21 cellular contexts compared by ENCODE assay signal in the genomic region with DNA sequence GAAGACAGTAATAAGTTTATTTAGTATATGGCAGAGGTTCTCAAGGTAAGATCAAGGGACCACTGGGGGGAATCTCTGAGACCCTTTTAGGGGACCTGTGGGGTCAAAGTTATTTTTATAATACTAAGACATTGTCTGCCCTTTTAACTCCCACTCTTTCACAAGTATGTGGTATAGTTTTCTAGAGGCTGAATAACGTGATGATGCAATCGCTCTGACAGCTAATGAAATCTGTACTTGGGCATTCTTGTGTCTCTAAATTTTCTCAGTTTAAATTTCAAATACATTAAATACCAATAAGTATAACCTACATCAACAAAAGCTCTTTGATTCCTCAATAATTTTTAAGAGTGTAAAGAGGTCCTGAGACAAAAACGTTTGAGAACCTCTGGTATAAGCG.
A peak's percentile ranks its signal among the peaks of the same experiment; 100 is the strongest.
DNase-seq lines count a peak whose midpoint lies in the region; ATAC-seq, FAIRE-seq and TF ChIP-seq lines count a peak whose summit lies in the region.
"Had no signal": no experiment of that assay in that cellular context is flagged by ENCODE, and none has a peak within 500 bp of the region (broad histone marks: within the 10 kb centered on the region; RNA-seq: fewer than 3 reads in every experiment).

No MANE protein-coding gene starts in this region.

- H3K4me2 ChIP-seq in HepG2 (ENCODE audit: low read depth, low read length), result no peak overlapping the region
- no peak overlapping the region for H3K4me2 ChIP-seq in fibroblast of lung (ENCODE audit: extremely low read depth, insufficient read depth, low read length)

- POLR2A ChIA-PET in HepG2 (lab: Yijun Ruan, JAX), result no interaction called here
- POLR2A ChIA-PET in activated CD4-positive, alpha-beta T cell treated with anti-CD3 and anti-CD28 coated beads, Interleukin-2, amount 10 ng/mL, durations not matched to agents 7 days and 5 days (lab: Charles Lee), result no interaction called here

- no peak for FAIRE-seq in HepG2 (lab: Jason Lieb, UNC)
- FAIRE-seq: D721Med had no signal

- ATAC-seq in HepG2 (no peak), right lobe of liver (no peak), HG02798 (IDR thresholded peaks at IDR 0.05; ENCODE audit: poor library complexity, unreplicated experiment) (no peak), GM21528 (IDR thresholded peaks at IDR 0.05; ENCODE audit: low FRiP score, unreplicated experiment) (no peak)
- ATAC-seq: body of pancreas; sciatic nerve; stimulated activated memory B cell treated with anti-CD40 and anti-IgM and Interleukin-4, amounts not matched to agents 10 μg/mL and 1 μg/mL and 100 μg/mL, for 72 hours had no signal

- TF ChIP-seq POLR2A in HepG2 (IDR thresholded peaks at IDR 0.05; ENCODE audit: insufficient read depth in 1 of 2, low read depth in 2 of 2, low read length in 2 of 2) (no peak), right lobe of liver (IDR thresholded peaks at IDR 0.05) (no peak)

- H3K9me3 ChIP-seq in HepG2 (ENCODE audit: low read length), result no peaks in the 10 kb centered on the region
- no peaks in the 10 kb centered on the region for H3K9me3 ChIP-seq in right lobe of liver
- no peaks in the 10 kb centered on the region for H3K9me3 ChIP-seq in fibroblast of lung (ENCODE audit: control insufficient read depth, insufficient read depth, low read depth, low read length)
- H3K9me3 ChIP-seq: body of pancreas had no signal

- H3K4me1 ChIP-seq in HepG2 (ENCODE audit: insufficient read depth, low read length), result no peaks in the 10 kb centered on the region
- peaks cover 0 to 4% (median 0%) of the 10 kb centered on the region in 4 donors for H3K4me1 ChIP-seq in right lobe of liver
- no peaks in the 10 kb centered on the region for H3K4me1 ChIP-seq in fibroblast of lung (ENCODE audit: control insufficient read depth, extremely low read depth, insufficient read depth, low read length)
- H3K4me1 ChIP-seq: body of pancreas had no signal

- intact Hi-C loops in HepG2 (cut with micrococcal nuclease; ENCODE audit: unreplicated experiment) (no loop called here), right lobe of liver (cut with DNase I) (no loop called here)

- TF ChIP-seq RAD21 in HepG2 (CRISPR knock-in tag; IDR thresholded peaks at IDR 0.05), result no peak

- H3K9ac ChIP-seq in HepG2 (ENCODE audit: insufficient read depth, low read depth, low read length) (no peak overlapping the region), fibroblast of lung (ENCODE audit: insufficient read depth, low read length) (no peak overlapping the region)

- no peaks in the 10 kb centered on the region for H3K27me3 ChIP-seq in HepG2 (ENCODE audit: control insufficient read depth in 1 of 2, insufficient read depth in 2 of 2, low read length in 2 of 2)
- no peaks in the 10 kb centered on the region for H3K27me3 ChIP-seq in right lobe of liver
- H3K27me3 ChIP-seq in fibroblast of lung (ENCODE audit: control insufficient read depth, insufficient read depth, low read length), result no peaks in the 10 kb centered on the region
- H3K27me3 ChIP-seq: body of pancreas had no signal

- no peaks in the 10 kb centered on the region for H3K27me3 Mint-ChIP-seq in activated CD4-positive, alpha-beta T cell treated with anti-CD3 and anti-CD28 coated beads, Interleukin-2, amount 10 ng/mL, durations not matched to agents 7 days and 5 days
- H3K27me3 Mint-ChIP-seq: stimulated activated memory B cell treated with anti-CD40 and anti-IgM and Interleukin-4, amounts not matched to agents 10 μg/mL and 1 μg/mL and 100 μg/mL, for 72 hours had no signal

- no TSS peak for BruUV-seq in HepG2 (replicated peaks; lab: Mats Ljungman, UMichigan)

- no peak overlapping the region for H3K27ac Mint-ChIP-seq in activated CD4-positive, alpha-beta T cell treated with anti-CD3 and anti-CD28 coated beads, Interleukin-2, amount 10 ng/mL, durations not matched to agents 7 days and 5 days
- H3K27ac Mint-ChIP-seq: immature natural killer cell, mesothelial cell of epicardium had no signal

- H3K27ac ChIP-seq in HepG2 (ENCODE audit: extremely low read length, insufficient read depth, low read length) (no peak overlapping the region), right lobe of liver (no peak overlapping the region), fibroblast of lung (ENCODE audit: insufficient read depth, low read length) (no peak overlapping the region)
- H3K27ac ChIP-seq: body of pancreas had no signal

- H4K20me1 ChIP-seq in HepG2 (ENCODE audit: insufficient read depth, low read length) (no peaks in the 10 kb centered on the region), fibroblast of lung (ENCODE audit: control insufficient read depth, extremely low read depth, insufficient read depth, low read length) (no peaks in the 10 kb centered on the region)

- CTCF ChIA-PET in HepG2 (lab: Yijun Ruan, JAX; ENCODE audit: low intra/inter-chr PET ratio, low total read pairs), result no interaction called here
- CTCF ChIA-PET in activated CD4-positive, alpha-beta T cell treated with anti-CD3 and anti-CD28 coated beads, Interleukin-2, amount 10 ng/mL, durations not matched to agents 7 days and 5 days (lab: Charles Lee), result interaction anchor here (0.7 kb wide), 2 partner anchors 237 to 586 kb away, joined by 3 to 4 read pairs; no protein-coding TSS in a partner anchor

- no peak for TF ChIP-seq CTCF in HepG2 (CRISPR knock-in tag; IDR thresholded peaks at IDR 0.05)
- no peak for TF ChIP-seq CTCF in right lobe of liver (IDR thresholded peaks at IDR 0.05)
- no peak for TF ChIP-seq CTCF in fibroblast of lung (conservative IDR thresholded peaks at IDR 0.05 in 1 of 2, IDR thresholded peaks at IDR 0.05 in 1 of 2; ENCODE audit: low read depth in 1 of 2, low read length in 2 of 2)

- H2AFZ ChIP-seq in HepG2 (ENCODE audit: low read length) (no peak overlapping the region), fibroblast of lung (ENCODE audit: low read length) (no peak overlapping the region)

- H3K4me3 Mint-ChIP-seq in activated CD4-positive, alpha-beta T cell treated with anti-CD3 and anti-CD28 coated beads, Interleukin-2, amount 10 ng/mL, durations not matched to agents 7 days and 5 days, result no peak overlapping the region
- H3K4me3 Mint-ChIP-seq: immature natural killer cell; mesothelial cell of epicardium; stimulated activated memory B cell treated with anti-CD40 and anti-IgM and Interleukin-4, amounts not matched to agents 10 μg/mL and 1 μg/mL and 100 μg/mL, for 72 hours had no signal

- H3K79me2 ChIP-seq in HepG2 (ENCODE audit: insufficient read depth, low read length), result no peaks in the 10 kb centered on the region
- H3K79me2 ChIP-seq in fibroblast of lung (ENCODE audit: control insufficient read depth, insufficient read depth, low read length), result no peaks in the 10 kb centered on the region

- H3K36me3 ChIP-seq in HepG2 (replicated peaks in 1 of 2; ENCODE audit: control insufficient read depth in 1 of 2, insufficient read depth in 2 of 2, low read length in 2 of 2), result peaks cover 3 to 32% of the 10 kb centered on the region in 2 experiments
- H3K36me3 ChIP-seq in right lobe of liver, result no peaks in the 10 kb centered on the region
- no peaks in the 10 kb centered on the region for H3K36me3 ChIP-seq in fibroblast of lung (ENCODE audit: control insufficient read depth, insufficient read depth, low read length)

- WGBS in HepG2 (ENCODE audit: low lambda C conversion rate), result 88% methylated on average over 4 of the region's 4 CpGs
- WGBS in right lobe of liver (ENCODE audit: insufficient coverage, low coverage, low lambda C conversion rate, missing lambda C conversion rate), result 72% methylated on average over 4 of the region's 4 CpGs

- in situ Hi-C loops in HepG2 (cut with HindIII; ENCODE audit: extremely low pct_ligation_motif_present, low pct_unique_long_range_greater_than_20kb), result no loop called here

- H3K4me3 ChIP-seq in HepG2 (replicated peaks in 1 of 3; ENCODE audit: insufficient read depth in 1 of 3, low read depth in 2 of 3, low read length in 3 of 3), result no peak overlapping the region
- no peak overlapping the region for H3K4me3 ChIP-seq in right lobe of liver
- H3K4me3 ChIP-seq in fibroblast of lung (replicated peaks in 1 of 4; ENCODE audit: control extremely low read depth in 1 of 4, insufficient read depth in 1 of 4, low read depth in 3 of 4, low read length in 4 of 4), result no peak overlapping the region
- H3K4me3 ChIP-seq: body of pancreas had no signal

- no peak for TF ChIP-seq EP300 in HepG2 (IDR thresholded peaks at IDR 0.05; ENCODE audit: low read depth in 2 of 2, low read length in 2 of 2)
- no peak for TF ChIP-seq EP300 in HepG2 (CRISPR knock-in tag; IDR thresholded peaks at IDR 0.05; ENCODE audit: borderline replicate concordance)

- peaks cover 11% of the 10 kb centered on the region for H3K4me1 Mint-ChIP-seq in activated CD4-positive, alpha-beta T cell treated with anti-CD3 and anti-CD28 coated beads, Interleukin-2, amount 10 ng/mL, durations not matched to agents 7 days and 5 days
- H3K4me1 Mint-ChIP-seq: mesothelial cell of epicardium had no signal

- DNase-seq in HepG2 (ENCODE audit: low spot score), result no peak
- no peak for DNase-seq in right lobe of liver
- peak; percentile 26 for DNase-seq in SKM-1 treated with dmso at 0.1 percent for 144 hours (lab: John Stamatoyannopoulos, UW; ENCODE audit: unreplicated experiment)
- peak; percentile 33 to 85 for DNase-seq in fibroblast of lung (ENCODE audit: low read depth in 2 of 2)
- no peak for DNase-seq in activated CD4-positive, alpha-beta T cell treated with anti-CD3 and anti-CD28 coated beads, Interleukin-2, amount 10 ng/mL, durations not matched to agents 7 days and 5 days
- no peak for DNase-seq in C1 segment of cervical spinal cord (lab: John Stamatoyannopoulos, UW)
- DNase-seq: activated CD4-positive, alpha-beta T cell treated with anti-CD3 and anti-CD28 coated beads for 48 hours; body of pancreas; effector CD8-positive, alpha-beta T cell; H7; immature natural killer cell; NCI-H1417; NCI-H526; RPMI8226; T-helper 2 cell had no signal

- peaks cover 4% of the 10 kb centered on the region for H3K9me3 Mint-ChIP-seq in activated CD4-positive, alpha-beta T cell treated with anti-CD3 and anti-CD28 coated beads, Interleukin-2, amount 10 ng/mL, durations not matched to agents 7 days and 5 days
- H3K9me3 Mint-ChIP-seq: immature natural killer cell; stimulated activated memory B cell treated with anti-CD40 and anti-IgM and Interleukin-4, amounts not matched to agents 10 μg/mL and 1 μg/mL and 100 μg/mL, for 72 hours had no signal

- peaks cover 31% of the 10 kb centered on the region for H3K36me3 Mint-ChIP-seq in activated CD4-positive, alpha-beta T cell treated with anti-CD3 and anti-CD28 coated beads, Interleukin-2, amount 10 ng/mL, durations not matched to agents 7 days and 5 days (ENCODE audit: low read depth)

TF ChIP-seq in HepG2, 621 proteins besides CTCF, POLR2A, EP300 and RAD21 (continues in another document):
- TF ChIP-seq PHF8 (CRISPR knock-in tag; IDR thresholded peaks at IDR 0.05) (no peak), ZNF224 (CRISPR knock-in tag; IDR thresholded peaks at IDR 0.05) (no peak), FOXC1 (CRISPR knock-in tag; IDR thresholded peaks at IDR 0.05; ENCODE audit: borderline replicate concordance) (no peak), ZNF383 (CRISPR knock-in tag; IDR thresholded peaks at IDR 0.05; ENCODE audit: borderline replicate concordance) (no peak), ZNF891 (CRISPR knock-in tag; IDR thresholded peaks at IDR 0.05) (no peak), FOXK1 (CRISPR knock-in tag; IDR thresholded peaks at IDR 0.05; ENCODE audit: borderline replicate concordance, low read depth) (no peak), CEBPG (CRISPR knock-in tag; IDR thresholded peaks at IDR 0.05) (peak; percentile 51), ZNF652 (CRISPR knock-in tag; IDR thresholded peaks at IDR 0.05; ENCODE audit: borderline replicate concordance, low read depth) (no peak)

Comparison
In these comparisons a context has a peak if more than half of its experiments do, and no peak if none do; other contexts are left out.
1. DNase-seq: peak in SKM-1 treated with dmso at 0.1 percent for 144 hours (single experiment) and fibroblast of lung (2 of 2); none in HepG2 (single experiment), right lobe of liver (0 of 3), activated CD4-positive, alpha-beta T cell treated with anti-CD3 and anti-CD28 coated beads, Interleukin-2, amount 10 ng/mL, durations not matched to agents 7 days and 5 days (single experiment) and C1 segment of cervical spinal cord (0 of 14).